In the genomic region with DNA sequence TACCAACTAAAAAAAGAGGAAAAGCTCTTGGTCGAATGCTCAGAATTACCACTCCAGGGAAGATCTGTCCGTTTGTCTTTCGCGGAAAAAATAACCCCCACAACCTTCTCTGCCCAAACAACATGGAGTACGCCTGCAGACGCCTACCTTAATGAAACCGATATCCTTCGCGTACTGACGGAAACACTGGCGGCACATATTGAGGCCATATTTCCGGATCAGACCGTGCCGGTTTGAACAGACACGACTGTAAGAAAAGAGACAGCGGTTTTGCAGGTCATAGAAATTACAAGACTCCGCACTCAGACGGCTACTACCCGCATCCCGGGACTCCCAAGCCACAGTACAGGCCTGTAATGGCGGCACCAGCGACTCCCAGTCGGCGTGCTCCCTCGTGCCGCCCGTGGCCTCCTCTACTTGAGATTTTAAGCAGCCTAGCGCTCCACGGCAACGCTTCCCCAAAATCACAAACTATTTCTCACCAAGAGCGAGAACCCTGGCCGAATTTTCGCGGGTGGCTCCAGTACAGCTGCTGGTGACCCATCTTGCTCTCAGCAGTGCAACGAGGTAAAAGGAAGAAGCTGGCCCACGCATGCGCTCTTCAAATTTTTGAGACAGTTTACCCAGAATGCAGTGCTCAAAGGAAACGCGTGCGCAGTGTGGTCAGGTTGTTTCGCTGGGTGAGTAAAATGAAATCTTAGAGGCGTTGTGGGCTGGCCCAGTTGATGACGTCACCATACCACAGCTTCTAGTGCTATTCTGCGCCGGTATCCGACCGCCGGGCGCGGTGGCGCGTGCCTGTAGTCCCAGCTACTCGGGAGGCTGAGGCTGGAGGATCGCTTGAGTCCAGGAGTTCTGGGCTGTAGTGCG, we compare ENCODE assay signal across 8 cellular contexts. TPM values are rescaled to one million over a fixed set of nuclear protein-coding genes. Genes with fewer than 3 reads are reported as not detected.
DNase-seq lines count a peak whose midpoint lies in the region; ATAC-seq and TF ChIP-seq lines count a peak whose summit lies in the region.

Gene RPS29 (minus strand): TSS at position 578 of the 870 bp plus-strand sequence. CDS start 34 bp downstream, at position 544.

- H3K4me3 ChIP-seq in GM12875 (ENCODE audit: low read depth, low read length) (peak within 1 kb of the TSS; percentile 86), adipocyte (ENCODE audit: low read length) (peak within 1 kb of the TSS; percentile 95), cardiac muscle cell (peak within 1 kb of the TSS; percentile 84), parathyroid adenoma (ENCODE audit: low read depth, low read length) (peak within 1 kb of the TSS; percentile 97), tibial nerve (peak within 1 kb of the TSS; percentile 71 to 89 (median 83))

- peak; percentile 91 for ATAC-seq in HG02798 (IDR thresholded peaks at IDR 0.05; ENCODE audit: poor library complexity, unreplicated experiment)

- TF ChIP-seq CTCF in GM12875 (IDR thresholded peaks at IDR 0.05; ENCODE audit: borderline replicate concordance, insufficient read depth, low read depth, low read length) (no peak), cardiac muscle cell (IDR thresholded peaks at IDR 0.05; ENCODE audit: low read depth, low read length) (no peak), parathyroid adenoma (IDR thresholded peaks at IDR 0.05) (no peak), tibial nerve (IDR thresholded peaks at IDR 0.05) (no peak)

- H2AFZ ChIP-seq in parathyroid adenoma = peak within 1 kb of the TSS; percentile 76

- H3K4me1 ChIP-seq in adipocyte (ENCODE audit: control insufficient read depth, insufficient read depth, low read length) (peaks cover 23% of the 10 kb centered on the region), cardiac muscle cell (ENCODE audit: low read depth) (peaks cover 12% of the 10 kb centered on the region), parathyroid adenoma (peaks cover 3% of the 10 kb centered on the region), tibial nerve (peaks cover 0 to 35% (median 21%) of the 10 kb centered on the region in 4 donors)

- H3K27me3 ChIP-seq in adipocyte (replicated peaks; ENCODE audit: control insufficient read depth, insufficient read depth, low read length) (no peaks in the 10 kb centered on the region), cardiac muscle cell (no peaks in the 10 kb centered on the region), parathyroid adenoma (ENCODE audit: control insufficient read depth, insufficient read depth, low read length) (no peaks in the 10 kb centered on the region), tibial nerve (no peaks in the 10 kb centered on the region)

- H3K36me3 ChIP-seq in adipocyte (ENCODE audit: control insufficient read depth, insufficient read depth, low read length, severe bottlenecking) (peaks cover 26% of the 10 kb centered on the region), cardiac muscle cell (peaks cover 6% of the 10 kb centered on the region), parathyroid adenoma (ENCODE audit: control insufficient read depth, insufficient read depth, low read length) (no peaks in the 10 kb centered on the region), tibial nerve (peaks cover 0 to 27% (median 7%) of the 10 kb centered on the region in 3 donors)

- H3K79me2 ChIP-seq in parathyroid adenoma = peaks cover 29% of the 10 kb centered on the region

- TF ChIP-seq EP300 in tibial nerve (IDR thresholded peaks at IDR 0.05) = peak; percentile 90 to 97

- H3K9ac ChIP-seq in adipocyte (ENCODE audit: low read length) (peak within 1 kb of the TSS; percentile 98), parathyroid adenoma (peak within 1 kb of the TSS; percentile 22)

- DNase-seq in NCI-H1436 (lab: John Stamatoyannopoulos, UW) = peak; percentile 97
- peak; percentile 97 for DNase-seq in T follicular helper cell (ENCODE audit: low read depth)
- DNase-seq in adipocyte (ENCODE audit: low read depth) = peak; percentile 99
- DNase-seq in cardiac muscle cell (ENCODE audit: low read depth in 1 of 2, low spot score in 1 of 2) = peak; percentile 99
- peak; percentile 97 for DNase-seq in tibial nerve (ENCODE audit: low spot score in 2 of 2)

- peak; percentile 87 to 90 for TF ChIP-seq POLR2A in tibial nerve (IDR thresholded peaks at IDR 0.05)

- WGBS in tibial nerve, 2 donors = 0% methylated on average over 45 to 54 of the region's 55 CpGs

- H3K4me2 ChIP-seq in parathyroid adenoma (ENCODE audit: low read length) = peak within 1 kb of the TSS; percentile 79

- peak within 1 kb of the TSS; percentile 91 for H3K27ac ChIP-seq in cardiac muscle cell
- peak within 1 kb of the TSS; percentile 90 for H3K27ac ChIP-seq in parathyroid adenoma
- H3K27ac ChIP-seq in tibial nerve = peak within 1 kb of the TSS; percentile 68 to 97 (median 92)

- H3K9me3 ChIP-seq in adipocyte (ENCODE audit: control insufficient read depth, low read length) (no peaks in the 10 kb centered on the region), cardiac muscle cell (ENCODE audit: low read depth) (no peaks in the 10 kb centered on the region), parathyroid adenoma (ENCODE audit: control insufficient read depth, low read length) (no peaks in the 10 kb centered on the region), tibial nerve (no peaks in the 10 kb centered on the region)

RNA-seq across cellular contexts. Expression of gene RPS29, which starts in this region (rescaled TPM):
- total RNA-seq in cardiac muscle cell = 498 and 2,037 TPM in 2 replicates
- 1,089 and 1,188 TPM in 2 replicates for polyA plus RNA-seq in cardiac muscle cell
- 1,000 to 10,000 TPM; 3,106 to 5,465 (median 5,153) TPM for total RNA-seq in tibial nerve

Comparison
In these comparisons a context has a peak if more than half of its experiments do, and no peak if none do; other contexts are left out.
1. Peak in every context shown above with its lines: DNase-seq, ATAC-seq, H3K4me3 ChIP-seq and H3K27ac ChIP-seq.